In genomic region chr20:37422791-37423286, GRCh38 we compare ENCODE assay signal across 14 cellular contexts.
DNase-seq lines count a peak whose midpoint lies in the region; FAIRE-seq and TF ChIP-seq lines count a peak whose summit lies in the region.
"Had no signal": no experiment of that assay in that cellular context is flagged by ENCODE, and none has a peak within 500 bp of the region (broad histone marks: within the 10 kb centered on the region; RNA-seq: fewer than 3 reads in every experiment).

No MANE protein-coding gene starts in this region.

- peaks cover 0 to 2% of the 10 kb centered on the region in 2 donors for H3K36me3 ChIP-seq in neuronal stem cell (replicated peaks in 1 of 2; ENCODE audit: control insufficient read depth in 2 of 2, insufficient read depth in 2 of 2, low read length in 2 of 2)

- peaks cover 41 to 43% of the 10 kb centered on the region in 2 donors for H3K4me1 ChIP-seq in neuronal stem cell (ENCODE audit: control insufficient read depth in 2 of 2, insufficient read depth in 1 of 2, low read depth in 1 of 2, low read length in 2 of 2)

- DNase-seq in HTR-8/SVneo (ENCODE audit: insufficient read length, low spot score): no peak
- DNase-seq in neuronal stem cell (ENCODE audit: low spot score): no peak
- no peak for DNase-seq in 8988T
- DNase-seq in islet precursor cell: no peak
- DNase-seq in erythroblast (lab: John Stamatoyannopoulos, UW): no peak
- DNase-seq: ACHN; C1 segment of cervical spinal cord; CD4-positive, alpha-beta memory T cell; DMS79; H7 had no signal

- peak overlapping the region; percentile 51 for H2BK15ac ChIP-seq in neuronal stem cell (ENCODE audit: low read length)

- H3K4ac ChIP-seq in neuronal stem cell (ENCODE audit: low read length): peak overlapping the region; percentile 72

- no peak overlapping the region for H3K4me2 ChIP-seq in neuronal stem cell (ENCODE audit: insufficient read depth, low read length, poor library complexity, severe bottlenecking)

- peak overlapping the region; percentile 33 for H3K14ac ChIP-seq in neuronal stem cell (ENCODE audit: low read length)

- WGBS in neuronal stem cell (ENCODE audit: extremely low coverage in 2 of 2, insufficient read length in 2 of 2, insufficient replicate concordance in 1 of 2), 2 donors: no CpG with 5 or more reads among the region's 11 CpGs

- peaks cover 0 to 6% of the 10 kb centered on the region in 2 donors for H3K9me3 ChIP-seq in neuronal stem cell (replicated peaks in 1 of 2; ENCODE audit: control insufficient read depth in 2 of 2, insufficient read depth in 1 of 2, low read depth in 1 of 2, low read length in 2 of 2)

- peak overlapping the region; percentile 78 for H2AK5ac ChIP-seq in neuronal stem cell (ENCODE audit: low read depth, low read length)

- peak; percentile 9 for FAIRE-seq in HTR-8/SVneo (lab: Jason Lieb, UNC)
- FAIRE-seq: GM12878, GM18507 had no signal

- peak overlapping the region; percentile 16 for H3K27ac ChIP-seq in cingulate gyrus (ENCODE audit: low read depth, low read length)
- H3K27ac ChIP-seq in layer of hippocampus (ENCODE audit: low read depth, low read length): peak overlapping the region; percentile 21
- no peak overlapping the region for H3K27ac ChIP-seq in neuronal stem cell (replicated peaks; ENCODE audit: low read length)

- peak overlapping the region; percentile 54 for H2AFZ ChIP-seq in neuronal stem cell (ENCODE audit: low read length)

- H2BK5ac ChIP-seq in neuronal stem cell (ENCODE audit: low read length): peak overlapping the region; percentile 66

- H2BK120ac ChIP-seq in neuronal stem cell (ENCODE audit: low read depth, low read length): peak overlapping the region; percentile 57

- no peak for TF ChIP-seq POLR2A in erythroblast (IDR thresholded peaks at IDR 0.05; ENCODE audit: low read length)

- H3K4me3 ChIP-seq in neuronal stem cell (ENCODE audit: low read length in 2 of 2): no peak overlapping the region
- H3K4me3 ChIP-seq: GM12878 had no signal

- H4K91ac ChIP-seq in neuronal stem cell (ENCODE audit: low read depth, low read length, poor library complexity): no peak overlapping the region

- peak overlapping the region; percentile 41 for H2BK12ac ChIP-seq in neuronal stem cell (ENCODE audit: low read length)

- H4K8ac ChIP-seq in neuronal stem cell (ENCODE audit: low read depth, low read length): no peak overlapping the region

- H3K79me1 ChIP-seq in neuronal stem cell (ENCODE audit: low read depth, low read length): no peaks in the 10 kb centered on the region

- H3K23ac ChIP-seq in neuronal stem cell (ENCODE audit: low read depth, low read length, poor library complexity): peak overlapping the region; percentile 40

- peak overlapping the region; percentile 56 for H3K9ac ChIP-seq in neuronal stem cell (ENCODE audit: low read depth, low read length, poor library complexity)

- H3K27me3 ChIP-seq in layer of hippocampus (ENCODE audit: control insufficient read depth, insufficient read depth, low read length) (peaks cover 2% of the 10 kb centered on the region), neuronal stem cell (ENCODE audit: control insufficient read depth in 3 of 3, insufficient read depth in 3 of 3, low read depth in 1 of 3, low read length in 3 of 3) (peaks cover 0 to 13% (median 0%) of the 10 kb centered on the region in 3 experiments)

- peak overlapping the region; percentile 91 for H3K18ac ChIP-seq in neuronal stem cell (ENCODE audit: low read length)
